Comparison of ENCODE assay signal across 1 cellular context in the genomic region with DNA sequence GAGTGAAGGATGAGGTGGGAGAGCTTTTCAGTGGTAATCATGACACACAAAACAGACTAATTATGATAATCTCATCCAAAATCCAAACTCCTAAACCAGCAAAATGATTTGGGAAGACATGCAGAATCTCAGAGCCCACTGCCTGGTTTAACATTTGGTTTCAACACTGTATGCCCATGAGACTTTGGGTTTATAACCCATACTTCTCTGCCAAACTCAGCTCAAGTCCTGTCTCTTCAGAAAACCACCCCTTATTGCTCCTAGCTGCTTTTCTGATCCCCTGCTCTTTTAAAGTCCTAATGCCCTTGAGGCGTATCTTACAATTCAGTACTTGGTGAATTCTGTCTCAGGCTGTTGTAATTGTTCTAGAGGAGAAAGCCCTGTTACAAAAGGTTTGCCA.
TF ChIP-seq lines count a peak whose summit lies in the region.

No MANE protein-coding gene starts in this region.

TF ChIP-seq in GM23338, 12 proteins besides CTCF, POLR2A, EP300 and RAD21 (continued from another document):
- TF ChIP-seq, protein P1, sequence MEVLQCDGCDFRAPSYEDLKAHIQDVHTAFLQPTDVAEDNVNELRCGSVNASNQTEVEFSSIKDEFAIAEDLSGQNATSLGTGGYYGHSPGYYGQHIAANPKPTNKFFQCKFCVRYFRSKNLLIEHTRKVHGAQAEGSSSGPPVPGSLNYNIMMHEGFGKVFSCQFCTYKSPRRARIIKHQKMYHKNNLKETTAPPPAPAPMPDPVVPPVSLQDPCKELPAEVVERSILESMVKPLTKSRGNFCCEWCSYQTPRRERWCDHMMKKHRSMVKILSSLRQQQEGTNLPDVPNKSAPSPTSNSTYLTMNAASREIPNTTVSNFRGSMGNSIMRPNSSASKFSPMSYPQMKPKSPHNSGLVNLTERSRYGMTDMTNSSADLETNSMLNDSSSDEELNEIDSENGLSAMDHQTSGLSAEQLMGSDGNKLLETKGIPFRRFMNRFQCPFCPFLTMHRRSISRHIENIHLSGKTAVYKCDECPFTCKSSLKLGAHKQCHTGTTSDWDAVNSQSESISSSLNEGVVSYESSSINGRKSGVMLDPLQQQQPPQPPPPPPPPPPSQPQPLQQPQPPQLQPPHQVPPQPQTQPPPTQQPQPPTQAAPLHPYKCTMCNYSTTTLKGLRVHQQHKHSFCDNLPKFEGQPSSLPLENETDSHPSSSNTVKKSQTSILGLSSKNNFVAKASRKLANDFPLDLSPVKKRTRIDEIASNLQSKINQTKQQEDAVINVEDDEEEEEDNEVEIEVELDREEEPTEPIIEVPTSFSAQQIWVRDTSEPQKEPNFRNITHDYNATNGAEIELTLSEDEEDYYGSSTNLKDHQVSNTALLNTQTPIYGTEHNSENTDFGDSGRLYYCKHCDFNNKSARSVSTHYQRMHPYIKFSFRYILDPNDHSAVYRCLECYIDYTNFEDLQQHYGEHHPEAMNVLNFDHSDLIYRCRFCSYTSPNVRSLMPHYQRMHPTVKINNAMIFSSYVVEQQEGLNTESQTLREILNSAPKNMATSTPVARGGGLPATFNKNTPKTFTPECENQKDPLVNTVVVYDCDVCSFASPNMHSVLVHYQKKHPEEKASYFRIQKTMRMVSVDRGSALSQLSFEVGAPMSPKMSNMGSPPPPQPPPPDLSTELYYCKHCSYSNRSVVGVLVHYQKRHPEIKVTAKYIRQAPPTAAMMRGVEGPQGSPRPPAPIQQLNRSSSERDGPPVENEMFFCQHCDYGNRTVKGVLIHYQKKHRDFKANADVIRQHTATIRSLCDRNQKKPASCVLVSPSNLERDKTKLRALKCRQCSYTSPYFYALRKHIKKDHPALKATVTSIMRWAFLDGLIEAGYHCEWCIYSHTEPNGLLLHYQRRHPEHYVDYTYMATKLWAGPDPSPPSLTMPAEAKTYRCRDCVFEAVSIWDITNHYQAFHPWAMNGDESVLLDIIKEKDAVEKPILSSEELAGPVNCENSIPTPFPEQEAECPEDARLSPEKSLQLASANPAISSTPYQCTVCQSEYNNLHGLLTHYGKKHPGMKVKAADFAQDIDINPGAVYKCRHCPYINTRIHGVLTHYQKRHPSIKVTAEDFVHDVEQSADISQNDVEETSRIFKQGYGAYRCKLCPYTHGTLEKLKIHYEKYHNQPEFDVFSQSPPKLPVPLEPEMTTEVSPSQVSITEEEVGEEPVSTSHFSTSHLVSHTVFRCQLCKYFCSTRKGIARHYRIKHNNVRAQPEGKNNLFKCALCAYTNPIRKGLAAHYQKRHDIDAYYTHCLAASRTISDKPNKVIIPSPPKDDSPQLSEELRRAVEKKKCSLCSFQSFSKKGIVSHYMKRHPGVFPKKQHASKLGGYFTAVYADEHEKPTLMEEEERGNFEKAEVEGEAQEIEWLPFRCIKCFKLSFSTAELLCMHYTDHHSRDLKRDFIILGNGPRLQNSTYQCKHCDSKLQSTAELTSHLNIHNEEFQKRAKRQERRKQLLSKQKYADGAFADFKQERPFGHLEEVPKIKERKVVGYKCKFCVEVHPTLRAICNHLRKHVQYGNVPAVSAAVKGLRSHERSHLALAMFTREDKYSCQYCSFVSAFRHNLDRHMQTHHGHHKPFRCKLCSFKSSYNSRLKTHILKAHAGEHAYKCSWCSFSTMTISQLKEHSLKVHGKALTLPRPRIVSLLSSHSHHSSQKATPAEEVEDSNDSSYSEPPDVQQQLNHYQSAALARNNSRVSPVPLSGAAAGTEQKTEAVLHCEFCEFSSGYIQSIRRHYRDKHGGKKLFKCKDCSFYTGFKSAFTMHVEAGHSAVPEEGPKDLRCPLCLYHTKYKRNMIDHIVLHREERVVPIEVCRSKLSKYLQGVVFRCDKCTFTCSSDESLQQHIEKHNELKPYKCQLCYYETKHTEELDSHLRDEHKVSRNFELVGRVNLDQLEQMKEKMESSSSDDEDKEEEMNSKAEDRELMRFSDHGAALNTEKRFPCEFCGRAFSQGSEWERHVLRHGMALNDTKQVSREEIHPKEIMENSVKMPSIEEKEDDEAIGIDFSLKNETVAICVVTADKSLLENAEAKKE (CRISPR knock-in tag; IDR thresholded peaks at IDR 0.05) = no peak
- no peak for TF ChIP-seq CREB1 (CRISPR knock-in tag; IDR thresholded peaks at IDR 0.05; ENCODE audit: low read depth)
